In genomic region chr1:26477446-26478152, GRCh38 we compare ENCODE assay signal across 14 cellular contexts. TPM values are rescaled to one million over a fixed set of nuclear protein-coding genes. Genes with fewer than 3 reads are reported as not detected.
DNase-seq lines count a peak whose midpoint lies in the region; ATAC-seq, FAIRE-seq and TF ChIP-seq lines count a peak whose summit lies in the region.
"Had no signal": no experiment of that assay in that cellular context is flagged by ENCODE, and none has a peak within 500 bp of the region (broad histone marks: within the 10 kb centered on the region; RNA-seq: fewer than 3 reads in every experiment).

No MANE protein-coding gene starts in this region.

- no peaks in the 10 kb centered on the region for H3K9me3 ChIP-seq in SK-N-MC (ENCODE audit: low read depth, low read length)

- ATAC-seq in HG03135 (IDR thresholded peaks at IDR 0.05; ENCODE audit: unreplicated experiment) = no peak
- ATAC-seq: HCT116 had no signal

- FAIRE-seq in GM12891 (lab: Jason Lieb, UNC) = no peak

- H3K27ac ChIP-seq in SK-N-MC = peak overlapping the region; percentile 10

- H3K36me3 ChIP-seq in SK-N-MC (ENCODE audit: insufficient read depth, low read length) = peaks cover 54% of the 10 kb centered on the region

- DNase-seq in DMS 273 (lab: John Stamatoyannopoulos, UW; ENCODE audit: unreplicated experiment) (peak; percentile 65), DMS 273 treated with DMSO at 0.1 percent for 48 hours (lab: John Stamatoyannopoulos, UW) (no peak), GM12891 (ENCODE audit: insufficient read length, low spot score) (no peak), SK-N-MC (ENCODE audit: low read depth, low spot score) (no peak), glomerular visceral epithelial cell (ENCODE audit: extremely low spot score) (peak; percentile 35), hippocampal formation (lab: John Stamatoyannopoulos, UW) (no peak)
- DNase-seq in activated CD4-positive, CD25-positive, alpha-beta regulatory T cell (lab: John Stamatoyannopoulos, UW) = no peak
- DNase-seq: 8988T, GDM1, glutamatergic neuron, NCI-H146, SHP77 treated with DMSO at 0.1 percent for 48 hours had no signal

- 0 out of 2 replicates have a peak, but pooled peaks have one; percentile 33 for TF ChIP-seq POLR2A in GM12891 (IDR thresholded peaks at IDR 0.05; ENCODE audit: low read depth, low read length)

- no peak overlapping the region for H3K9ac ChIP-seq in SK-N-MC (ENCODE audit: insufficient read length)

- no peak overlapping the region for H3K4me3 ChIP-seq in SK-N-MC

TF ChIP-seq in GM12891, 5 proteins besides CTCF, POLR2A, EP300 and RAD21:
- no peak for TF ChIP-seq SPI1 (IDR thresholded peaks at IDR 0.05; ENCODE audit: low read depth, low read length)
- no peak for TF ChIP-seq POU2F2 (IDR thresholded peaks at IDR 0.05; ENCODE audit: low read depth, low read length)
- no peak for TF ChIP-seq TAF1 (IDR thresholded peaks at IDR 0.05; ENCODE audit: low read depth, low read length)
- no peak for TF ChIP-seq PAX5 (IDR thresholded peaks at IDR 0.05; ENCODE audit: insufficient read depth, low read length, severe bottlenecking)
- peak; percentile 50 for TF ChIP-seq POLR2AphosphoS5 (IDR thresholded peaks at IDR 0.05; ENCODE audit: low read depth, low read length)

RNA-seq across cellular contexts. Expression of gene HMGN2, which starts 5.4 kb away (rescaled TPM):
- polyA plus RNA-seq in GM12891 (2012; ENCODE audit: low read depth, missing spikeins) = 573 TPM

RNA-seq across cellular contexts. Expression of gene DHDDS, which starts 45.5 kb away (rescaled TPM):
- 21.6 TPM for polyA plus RNA-seq in GM12891 (2012; ENCODE audit: low read depth, missing spikeins)

RNA-seq across cellular contexts. Expression of gene RPS6KA1, which starts 52.0 kb away (rescaled TPM):
- 86.7 TPM for polyA plus RNA-seq in GM12891 (2012; ENCODE audit: low read depth, missing spikeins)

Comparison
In these comparisons a context has a peak if more than half of its experiments do, and no peak if none do; other contexts are left out.
1. DNase-seq: peak in DMS 273 (single experiment) and glomerular visceral epithelial cell (single experiment); none in DMS 273 treated with DMSO at 0.1 percent for 48 hours (single experiment), GM12891 (single experiment), SK-N-MC (single experiment), activated CD4-positive, CD25-positive, alpha-beta regulatory T cell (0 of 4) and hippocampal formation (0 of 2).